In the genomic region with DNA sequence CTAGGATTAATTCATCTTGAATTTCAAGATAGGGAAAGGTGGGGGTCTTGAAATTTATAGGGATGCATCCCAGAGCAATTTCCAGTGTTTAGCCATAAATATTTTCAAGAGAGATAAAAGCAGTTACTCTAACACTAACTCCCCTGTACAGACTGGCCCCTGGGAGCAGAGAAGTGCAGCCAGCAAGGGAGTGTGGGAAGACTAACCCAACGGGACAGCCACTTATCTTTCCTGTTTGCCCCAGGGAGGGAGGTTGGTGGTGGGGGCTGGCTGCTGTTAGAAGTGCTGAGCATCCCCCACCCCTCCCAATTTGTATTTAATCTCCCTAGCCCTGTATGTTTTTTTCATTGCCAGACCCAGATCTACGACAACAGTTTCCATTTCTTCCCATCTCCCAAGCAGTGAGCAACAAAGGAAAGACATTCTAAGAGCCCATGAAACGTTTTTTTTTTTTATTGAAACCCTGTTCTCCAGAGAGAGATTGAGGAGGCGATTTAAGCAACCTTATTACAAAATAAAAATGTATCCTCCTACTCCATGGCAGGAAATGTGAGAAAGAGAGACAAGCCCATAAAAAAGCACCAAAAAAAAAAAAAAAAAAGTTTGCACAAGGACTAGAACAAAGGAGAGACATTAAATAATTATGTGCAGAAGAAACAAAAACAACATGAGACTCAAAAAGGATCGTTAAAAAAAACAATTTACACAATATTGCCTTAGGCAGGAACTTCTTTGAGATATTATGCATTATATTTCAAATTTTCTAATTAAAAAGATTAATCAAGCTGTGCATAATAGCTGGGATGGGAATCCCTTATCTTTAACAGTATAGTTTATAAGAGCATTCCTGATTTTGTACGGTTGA, we compare ENCODE assay signal across 1 cellular context.
TF ChIP-seq lines count a peak whose summit lies in the region.

No MANE protein-coding gene starts in this region.

TF ChIP-seq in HEK293, 187 proteins besides CTCF, POLR2A, EP300 and RAD21 (continued from another document):
- TF ChIP-seq, protein P1, sequence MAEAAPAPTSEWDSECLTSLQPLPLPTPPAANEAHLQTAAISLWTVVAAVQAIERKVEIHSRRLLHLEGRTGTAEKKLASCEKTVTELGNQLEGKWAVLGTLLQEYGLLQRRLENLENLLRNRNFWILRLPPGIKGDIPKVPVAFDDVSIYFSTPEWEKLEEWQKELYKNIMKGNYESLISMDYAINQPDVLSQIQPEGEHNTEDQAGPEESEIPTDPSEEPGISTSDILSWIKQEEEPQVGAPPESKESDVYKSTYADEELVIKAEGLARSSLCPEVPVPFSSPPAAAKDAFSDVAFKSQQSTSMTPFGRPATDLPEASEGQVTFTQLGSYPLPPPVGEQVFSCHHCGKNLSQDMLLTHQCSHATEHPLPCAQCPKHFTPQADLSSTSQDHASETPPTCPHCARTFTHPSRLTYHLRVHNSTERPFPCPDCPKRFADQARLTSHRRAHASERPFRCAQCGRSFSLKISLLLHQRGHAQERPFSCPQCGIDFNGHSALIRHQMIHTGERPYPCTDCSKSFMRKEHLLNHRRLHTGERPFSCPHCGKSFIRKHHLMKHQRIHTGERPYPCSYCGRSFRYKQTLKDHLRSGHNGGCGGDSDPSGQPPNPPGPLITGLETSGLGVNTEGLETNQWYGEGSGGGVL (tag by site-specific recombination; IDR thresholded peaks at IDR 0.05): peak; percentile 78
- TF ChIP-seq ZNF341 (tag by site-specific recombination; IDR thresholded peaks at IDR 0.05; ENCODE audit: low read depth) (peak; percentile 94), ZNF843 (tag by site-specific recombination; IDR thresholded peaks at IDR 0.05) (peak; percentile 41; the same call in 1 of the 2 replicates), WT1 (tag by site-specific recombination; IDR thresholded peaks at IDR 0.05) (peak; percentile 71), ZNF324 (tag by site-specific recombination; IDR thresholded peaks at IDR 0.05) (no peak), MZF1 (tag by site-specific recombination; IDR thresholded peaks at IDR 0.05; ENCODE audit: borderline replicate concordance) (no peak), ZNF623 (tag by site-specific recombination; IDR thresholded peaks at IDR 0.05) (no peak), ZBTB48 (tag by site-specific recombination; IDR thresholded peaks at IDR 0.05) (peak; percentile 77), ZNF266 (tag by site-specific recombination; IDR thresholded peaks at IDR 0.05; ENCODE audit: low read depth) (no peak), ZFHX2 (tag by site-specific recombination; conservative IDR thresholded peaks at IDR 0.05) (peak; percentile 47), IKZF3 (tag by site-specific recombination; IDR thresholded peaks at IDR 0.05) (peak; percentile 75), FEZF1 (tag by site-specific recombination; IDR thresholded peaks at IDR 0.05) (0 out of 2 replicates have a peak, but pooled peaks have one; percentile 10), ZEB2 (tag by site-specific recombination; IDR thresholded peaks at IDR 0.05) (0 out of 2 replicates have a peak, but pooled peaks have one; percentile 33), BCL11B (tag by site-specific recombination; IDR thresholded peaks at IDR 0.05; ENCODE audit: low read depth) (peak; percentile 94)
- TF ChIP-seq, protein P2, sequence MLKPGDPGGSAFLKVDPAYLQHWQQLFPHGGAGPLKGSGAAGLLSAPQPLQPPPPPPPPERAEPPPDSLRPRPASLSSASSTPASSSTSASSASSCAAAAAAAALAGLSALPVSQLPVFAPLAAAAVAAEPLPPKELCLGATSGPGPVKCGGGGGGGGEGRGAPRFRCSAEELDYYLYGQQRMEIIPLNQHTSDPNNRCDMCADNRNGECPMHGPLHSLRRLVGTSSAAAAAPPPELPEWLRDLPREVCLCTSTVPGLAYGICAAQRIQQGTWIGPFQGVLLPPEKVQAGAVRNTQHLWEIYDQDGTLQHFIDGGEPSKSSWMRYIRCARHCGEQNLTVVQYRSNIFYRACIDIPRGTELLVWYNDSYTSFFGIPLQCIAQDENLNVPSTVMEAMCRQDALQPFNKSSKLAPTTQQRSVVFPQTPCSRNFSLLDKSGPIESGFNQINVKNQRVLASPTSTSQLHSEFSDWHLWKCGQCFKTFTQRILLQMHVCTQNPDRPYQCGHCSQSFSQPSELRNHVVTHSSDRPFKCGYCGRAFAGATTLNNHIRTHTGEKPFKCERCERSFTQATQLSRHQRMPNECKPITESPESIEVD (tag by site-specific recombination; IDR thresholded peaks at IDR 0.05): peak; percentile 52
- TF ChIP-seq, protein P3, sequence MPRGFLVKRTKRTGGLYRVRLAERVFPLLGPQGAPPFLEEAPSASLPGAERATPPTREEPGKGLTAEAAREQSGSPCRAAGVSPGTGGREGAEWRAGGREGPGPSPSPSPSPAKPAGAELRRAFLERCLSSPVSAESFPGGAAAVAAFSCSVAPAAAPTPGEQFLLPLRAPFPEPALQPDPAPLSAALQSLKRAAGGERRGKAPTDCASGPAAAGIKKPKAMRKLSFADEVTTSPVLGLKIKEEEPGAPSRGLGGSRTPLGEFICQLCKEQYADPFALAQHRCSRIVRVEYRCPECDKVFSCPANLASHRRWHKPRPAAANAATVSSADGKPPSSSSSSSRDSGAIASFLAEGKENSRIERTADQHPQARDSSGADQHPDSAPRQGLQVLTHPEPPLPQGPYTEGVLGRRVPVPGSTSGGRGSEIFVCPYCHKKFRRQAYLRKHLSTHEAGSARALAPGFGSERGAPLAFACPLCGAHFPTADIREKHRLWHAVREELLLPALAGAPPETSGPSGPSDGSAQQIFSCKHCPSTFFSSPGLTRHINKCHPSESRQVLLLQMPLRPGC (tag by site-specific recombination; IDR thresholded peaks at IDR 0.05): no peak
- TF ChIP-seq, protein P4, sequence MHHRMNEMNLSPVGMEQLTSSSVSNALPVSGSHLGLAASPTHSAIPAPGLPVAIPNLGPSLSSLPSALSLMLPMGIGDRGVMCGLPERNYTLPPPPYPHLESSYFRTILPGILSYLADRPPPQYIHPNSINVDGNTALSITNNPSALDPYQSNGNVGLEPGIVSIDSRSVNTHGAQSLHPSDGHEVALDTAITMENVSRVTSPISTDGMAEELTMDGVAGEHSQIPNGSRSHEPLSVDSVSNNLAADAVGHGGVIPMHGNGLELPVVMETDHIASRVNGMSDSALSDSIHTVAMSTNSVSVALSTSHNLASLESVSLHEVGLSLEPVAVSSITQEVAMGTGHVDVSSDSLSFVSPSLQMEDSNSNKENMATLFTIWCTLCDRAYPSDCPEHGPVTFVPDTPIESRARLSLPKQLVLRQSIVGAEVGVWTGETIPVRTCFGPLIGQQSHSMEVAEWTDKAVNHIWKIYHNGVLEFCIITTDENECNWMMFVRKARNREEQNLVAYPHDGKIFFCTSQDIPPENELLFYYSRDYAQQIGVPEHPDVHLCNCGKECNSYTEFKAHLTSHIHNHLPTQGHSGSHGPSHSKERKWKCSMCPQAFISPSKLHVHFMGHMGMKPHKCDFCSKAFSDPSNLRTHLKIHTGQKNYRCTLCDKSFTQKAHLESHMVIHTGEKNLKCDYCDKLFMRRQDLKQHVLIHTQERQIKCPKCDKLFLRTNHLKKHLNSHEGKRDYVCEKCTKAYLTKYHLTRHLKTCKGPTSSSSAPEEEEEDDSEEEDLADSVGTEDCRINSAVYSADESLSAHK (tag by site-specific recombination; IDR thresholded peaks at IDR 0.05): peak; percentile 75
